ENCODE assay signal across 8 cellular contexts in genomic region chr12:78864483-78865296, GRCh38. TPM values are rescaled to one million over a fixed set of nuclear protein-coding genes. Genes with fewer than 3 reads are reported as not detected.
DNase-seq lines count a peak whose midpoint lies in the region; ATAC-seq and TF ChIP-seq lines count a peak whose summit lies in the region.
"Had no signal": no experiment of that assay in that cellular context is flagged by ENCODE, and none has a peak within 500 bp of the region (broad histone marks: within the 10 kb centered on the region; RNA-seq: fewer than 3 reads in every experiment).

Gene SYT1 (plus strand): TSS chr12:78864774.

- no peaks in the 10 kb centered on the region for H3K9me3 Mint-ChIP-seq in memory B cell

- peak; percentile 17 for ATAC-seq in GM18868 (IDR thresholded peaks at IDR 0.05; ENCODE audit: unreplicated experiment)
- peak; percentile 22 for ATAC-seq in HG03354 (IDR thresholded peaks at IDR 0.05; ENCODE audit: poor library complexity, severe bottlenecking, unreplicated experiment)
- peak; percentile 56 for ATAC-seq in memory B cell (ENCODE audit: low read depth)
- peak; percentile 44 to 61 for ATAC-seq in upper lobe of left lung (ENCODE audit: low FRiP score in 2 of 2)
- ATAC-seq in GM18858 (IDR thresholded peaks at IDR 0.05; ENCODE audit: unreplicated experiment) = no peak

- H3K27ac ChIP-seq in upper lobe of left lung = no peak within 1 kb of the TSS

- H3K36me3 ChIP-seq in endocrine pancreas (ENCODE audit: control insufficient read depth, insufficient read depth, low read length) (no peaks in the 10 kb centered on the region), upper lobe of left lung (no peaks in the 10 kb centered on the region)

- H3K9me3 ChIP-seq in endocrine pancreas (ENCODE audit: control insufficient read depth, low read length) (no peaks in the 10 kb centered on the region), upper lobe of left lung (no peaks in the 10 kb centered on the region)

- H3K4me3 Mint-ChIP-seq in memory B cell = peak within 1 kb of the TSS; percentile 89
- H3K4me3 Mint-ChIP-seq: activated naive CD8-positive, alpha-beta T cell had no signal

- TF ChIP-seq POLR2A in upper lobe of left lung (IDR thresholded peaks at IDR 0.05) = no peak

- H3K4me1 Mint-ChIP-seq in memory B cell = peaks cover 13% of the 10 kb centered on the region

- H3K4me3 ChIP-seq in endocrine pancreas (ENCODE audit: control insufficient read depth, insufficient read depth, low read length) (peak within 1 kb of the TSS; percentile 19), upper lobe of left lung (peak within 1 kb of the TSS in 3 of 4 donors; percentile 36 to 48 (median 47))

- H3K9ac ChIP-seq in endocrine pancreas (ENCODE audit: control insufficient read depth, insufficient read depth, low read length) = peak within 1 kb of the TSS; percentile 47

- peaks cover 5% of the 10 kb centered on the region for H3K27me3 Mint-ChIP-seq in memory B cell

- TF ChIP-seq EP300 in upper lobe of left lung (IDR thresholded peaks at IDR 0.05) = no peak

- H3K4me1 ChIP-seq in endocrine pancreas (ENCODE audit: control insufficient read depth, insufficient read depth, low read length) = no peaks in the 10 kb centered on the region
- peaks cover 10 to 19% (median 16%) of the 10 kb centered on the region in 4 donors for H3K4me1 ChIP-seq in upper lobe of left lung

- 1 to 4% methylated on average over 10 to 38 of the region's 45 CpGs for WGBS in upper lobe of left lung, 2 donors

- no peak for TF ChIP-seq CTCF in upper lobe of left lung (IDR thresholded peaks at IDR 0.05)

- H3K36me3 Mint-ChIP-seq in memory B cell = no peaks in the 10 kb centered on the region
- H3K36me3 Mint-ChIP-seq: activated naive CD8-positive, alpha-beta T cell had no signal

- H3K27ac Mint-ChIP-seq in memory B cell = peak within 1 kb of the TSS; percentile 45
- H3K27ac Mint-ChIP-seq: activated naive CD8-positive, alpha-beta T cell had no signal

- H3K27me3 ChIP-seq in endocrine pancreas (ENCODE audit: control insufficient read depth, insufficient read depth, low read length) = peaks cover 2% of the 10 kb centered on the region
- H3K27me3 ChIP-seq in upper lobe of left lung = peaks cover 0 to 9% (median 0%) of the 10 kb centered on the region in 4 donors

- DNase-seq in NCI-H82 treated with DMSO at 0.1 percent for 48 hours (lab: John Stamatoyannopoulos, UW; ENCODE audit: unreplicated experiment) (peak; percentile 96), memory B cell (ENCODE audit: low spot score in 2 of 2) (peak in 1 of 2 donors; percentile 18), upper lobe of left lung (peak in 1 of 2 donors; percentile 72)

RNA-seq across cellular contexts. Expression of gene SYT1, which starts in this region (rescaled TPM):
- total RNA-seq in upper lobe of left lung = under 1 TPM in 3 of 6 donors, not detected in 3; 0.52 to 0.67 (median 0.59) TPM

Comparison
In these comparisons a context has a peak if more than half of its experiments do, and no peak if none do; other contexts are left out.
1. Peak in ATAC-seq and H3K4me3 ChIP-seq in upper lobe of left lung; RNA of the gene not detected or under 1 TPM.